ENCODE assay signal across 16 cellular contexts in the genomic region with DNA sequence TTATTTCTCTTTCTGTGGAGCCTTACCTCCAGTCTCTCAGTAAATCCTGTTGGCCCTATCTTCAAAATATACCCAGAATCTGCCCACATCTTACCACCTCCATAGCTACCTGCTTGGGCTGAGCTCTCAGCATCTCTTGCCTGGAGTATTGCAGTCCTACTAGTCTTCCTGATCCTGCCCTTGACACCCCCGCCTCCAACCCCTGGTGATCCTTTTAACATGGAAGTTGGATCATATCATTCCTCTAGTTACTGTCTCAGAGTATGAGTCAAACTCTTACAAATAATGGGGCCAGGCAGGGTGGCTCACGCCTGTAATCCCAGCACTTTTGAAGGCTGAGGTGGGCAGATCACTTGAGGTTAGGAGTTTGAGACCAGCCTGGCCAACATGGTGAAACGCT. TPM values are rescaled to one million over a fixed set of nuclear protein-coding genes. Genes with fewer than 3 reads are reported as not detected.
A peak's percentile ranks its signal among the peaks of the same experiment; 100 is the strongest.
DNase-seq lines count a peak whose midpoint lies in the region; ATAC-seq and TF ChIP-seq lines count a peak whose summit lies in the region.
"Had no signal": no experiment of that assay in that cellular context is flagged by ENCODE, and none has a peak within 500 bp of the region (broad histone marks: within the 10 kb centered on the region; RNA-seq: fewer than 3 reads in every experiment).

No MANE protein-coding gene starts in this region.

- no peaks in the 10 kb centered on the region for H3K9me3 Mint-ChIP-seq in endothelial cell (ENCODE audit: unreplicated experiment)
- peaks cover 4% of the 10 kb centered on the region for H3K9me3 Mint-ChIP-seq in stimulated activated memory B cell treated with anti-CD40 and anti-IgM and Interleukin-4, amounts not matched to agents 10 μg/mL and 1 μg/mL and 100 μg/mL, for 72 hours
- H3K9me3 Mint-ChIP-seq: CD8-positive, alpha-beta T cell; GM23338 had no signal

- H3K4me3 ChIP-seq in GM23248 (no peak overlapping the region), PC-9 (no peak overlapping the region)
- H3K4me3 ChIP-seq: GM23338 had no signal

- TF ChIP-seq CTCF in PC-9 (conservative IDR thresholded peaks at IDR 0.05), result no peak
- no peak for TF ChIP-seq CTCF in endothelial cell (IDR thresholded peaks at IDR 0.05; ENCODE audit: unreplicated experiment)

- H3K9me3 ChIP-seq in GM23248 (ENCODE audit: low read depth), result no peaks in the 10 kb centered on the region
- no peaks in the 10 kb centered on the region; the same call in 1 of the 2 replicates for H3K9me3 ChIP-seq in PC-9 (ENCODE audit: insufficient read depth, low read depth)

- POLR2A ChIA-PET in PC-9 (lab: Charles Lee; ENCODE audit: unreplicated experiment), result interaction anchor here (0.6 kb wide), 1 partner anchor 73 kb away, joined by 11 read pairs; no protein-coding TSS in a partner anchor

- in situ Hi-C loops in GM23248 (cut with MboI), result no loop called here

- 78 to 85% methylated on average over 3 of the region's 3 CpGs for WGBS in GM23248 (ENCODE audit: low coverage in 1 of 2, low lambda C conversion rate in 2 of 2, missing lambda C conversion rate in 2 of 2), 2 experiments

- intact Hi-C loops in PC-9 (cut with micrococcal nuclease; ENCODE audit: unreplicated experiment), result no loop called here

- H3K9me2 ChIP-seq in GM23248 (ENCODE audit: insufficient read depth) (no peaks in the 10 kb centered on the region), PC-9 (ENCODE audit: insufficient read depth) (no peaks in the 10 kb centered on the region)

- H3K4me1 ChIP-seq in GM23248 (ENCODE audit: insufficient read depth) (peaks cover 17% of the 10 kb centered on the region), PC-9 (replicated peaks; ENCODE audit: insufficient read depth) (peaks cover 47% of the 10 kb centered on the region)

- no peak overlapping the region for H3K9ac ChIP-seq in GM23248

- no peaks in the 10 kb centered on the region for H4K20me1 ChIP-seq in GM23248 (ENCODE audit: insufficient read depth)
- H4K20me1 ChIP-seq in PC-9 (ENCODE audit: insufficient read depth), result no peaks in the 10 kb centered on the region

- H3K27me3 ChIP-seq in GM23248 (replicated peaks; ENCODE audit: insufficient read depth), result no peaks in the 10 kb centered on the region
- no peaks in the 10 kb centered on the region for H3K27me3 ChIP-seq in PC-9 (ENCODE audit: insufficient read depth, low read depth)

- CTCF ChIA-PET in PC-9 (lab: Charles Lee), result no interaction called here

- H3F3A ChIP-seq in GM23248 (ENCODE audit: insufficient read depth) (peaks cover 10% of the 10 kb centered on the region; the same call in 1 of the 2 replicates), PC-9 (ENCODE audit: insufficient read depth, low read depth) (peaks cover 33% of the 10 kb centered on the region)

- peaks cover 8% of the 10 kb centered on the region for H3K4me1 Mint-ChIP-seq in endothelial cell (ENCODE audit: unreplicated experiment)
- no peaks in the 10 kb centered on the region for H3K4me1 Mint-ChIP-seq in stimulated activated memory B cell treated with anti-CD40 and anti-IgM and Interleukin-4, amounts not matched to agents 10 μg/mL and 1 μg/mL and 100 μg/mL, for 72 hours
- H3K4me1 Mint-ChIP-seq: CD14-positive monocyte, GM23338 had no signal

- H3K79me2 ChIP-seq in GM23248 (ENCODE audit: insufficient read depth), result no peaks in the 10 kb centered on the region
- H3K79me2 ChIP-seq in PC-9 (ENCODE audit: low read depth), result no peaks in the 10 kb centered on the region

- no peak overlapping the region for H3K4me3 Mint-ChIP-seq in endothelial cell (ENCODE audit: unreplicated experiment)
- H3K4me3 Mint-ChIP-seq in stimulated activated memory B cell treated with anti-CD40 and anti-IgM and Interleukin-4, amounts not matched to agents 10 μg/mL and 1 μg/mL and 100 μg/mL, for 72 hours, result no peak overlapping the region
- H3K4me3 Mint-ChIP-seq: CD14-positive monocyte; CD8-positive, alpha-beta T cell; GM23338 had no signal

- peaks cover 3% of the 10 kb centered on the region for H3K27me3 Mint-ChIP-seq in endothelial cell (ENCODE audit: unreplicated experiment)
- H3K27me3 Mint-ChIP-seq in stimulated activated memory B cell treated with anti-CD40 and anti-IgM and Interleukin-4, amounts not matched to agents 10 μg/mL and 1 μg/mL and 100 μg/mL, for 72 hours, result peaks cover 30% of the 10 kb centered on the region

- no TSS peak for BruUV-seq in PC-9 (replicated peaks; lab: Mats Ljungman, UMichigan)

- H3K36me3 Mint-ChIP-seq in endothelial cell (ENCODE audit: low read depth, unreplicated experiment), result peaks cover 5% of the 10 kb centered on the region
- H3K36me3 Mint-ChIP-seq in stimulated activated memory B cell treated with anti-CD40 and anti-IgM and Interleukin-4, amounts not matched to agents 10 μg/mL and 1 μg/mL and 100 μg/mL, for 72 hours, result no peaks in the 10 kb centered on the region
- H3K36me3 Mint-ChIP-seq: CD14-positive monocyte; CD8-positive, alpha-beta T cell had no signal

- H3K36me3 ChIP-seq in GM23248 (ENCODE audit: low read depth), result no peaks in the 10 kb centered on the region
- no peaks in the 10 kb centered on the region for H3K36me3 ChIP-seq in PC-9 (ENCODE audit: low read depth)

- DNase-seq in GM23248 (peak; percentile 38), PC-9 (no peak), endothelial cell (ENCODE audit: low spot score) (no peak), T-helper 2 cell (no peak), midbrain (lab: John Stamatoyannopoulos, UW) (no peak)
- DNase-seq: CD8-positive, alpha-beta T cell; COR-L47; DMS153; DMS79 treated with DMSO at 0.1 percent for 48 hours; EL; GF-D8; H7 had no signal

- H3K4me2 ChIP-seq in GM23248 (ENCODE audit: unreplicated experiment), result no peak overlapping the region
- H3K4me2 ChIP-seq in PC-9, result no peak overlapping the region
- H3K4me2 ChIP-seq: GM23338 had no signal

- H3K27ac ChIP-seq in GM23248, result no peak overlapping the region
- H3K27ac ChIP-seq in PC-9, result peak overlapping the region; percentile 33; the same call in 1 of the 2 replicates

- H3K27ac Mint-ChIP-seq in endothelial cell (ENCODE audit: unreplicated experiment), result peak overlapping the region; percentile 5
- H3K27ac Mint-ChIP-seq in stimulated activated memory B cell treated with anti-CD40 and anti-IgM and Interleukin-4, amounts not matched to agents 10 μg/mL and 1 μg/mL and 100 μg/mL, for 72 hours, result no peak overlapping the region
- H3K27ac Mint-ChIP-seq: CD8-positive, alpha-beta T cell; GM23338 had no signal

- H2AFZ ChIP-seq in GM23248 (no peak overlapping the region), PC-9 (no peak overlapping the region)
- H2AFZ ChIP-seq: GM23338 had no signal

- ATAC-seq in stimulated activated memory B cell treated with anti-CD40 and anti-IgM and Interleukin-4, amounts not matched to agents 10 μg/mL and 1 μg/mL and 100 μg/mL, for 72 hours, result peak; percentile 41
- no peak for ATAC-seq in HG02610 (IDR thresholded peaks at IDR 0.05; ENCODE audit: unreplicated experiment)
- ATAC-seq: CD8-positive, alpha-beta T cell; GM23338 had no signal

RNA-seq across cellular contexts. Expression of a gene that starts 43.1 kb away (rescaled TPM):
- 82.5 and 101 TPM in 2 replicates for total RNA-seq in GM23248 (2014; rRNA removed; shearing (Covaris generic))
- polyA plus RNA-seq in GM23248 (2016; fragmentation: Nextera tagmentation; extraction: Ambion mirVana), result 31.6 and 34.0 TPM in 2 replicates
- 31.7 and 36.5 TPM in 2 replicates for total RNA-seq in PC-9 (2021)
- 8.4 TPM for total RNA-seq in endothelial cell (ENCODE audit: unreplicated experiment)
